In genomic region chr12:106327256-106327852, GRCh38 we compare ENCODE assay signal across 1 cellular context.
TF ChIP-seq lines count a peak whose summit lies in the region.

No MANE protein-coding gene starts in this region.

TF ChIP-seq in H1, 55 proteins besides CTCF, POLR2A, EP300 and RAD21 (continued from another document):
- TF ChIP-seq TCF12 (IDR thresholded peaks at IDR 0.05; ENCODE audit: low read depth, low read length): peak; percentile 97
- no peak for TF ChIP-seq JUN (IDR thresholded peaks at IDR 0.05; ENCODE audit: low read depth, low read length)
- TF ChIP-seq TBP (IDR thresholded peaks at IDR 0.05; ENCODE audit: low read depth, low read length): no peak
